27 cellular contexts compared by ENCODE assay signal in genomic region chr12:96246926-96247566, GRCh38. TPM values are rescaled to one million over a fixed set of nuclear protein-coding genes. Genes with fewer than 3 reads are reported as not detected.
A peak's percentile ranks its signal among the peaks of the same experiment; 100 is the strongest.
DNase-seq lines count a peak whose midpoint lies in the region; ATAC-seq and TF ChIP-seq lines count a peak whose summit lies in the region.
"Had no signal": no experiment of that assay in that cellular context is flagged by ENCODE, and none has a peak within 500 bp of the region (broad histone marks: within the 10 kb centered on the region; RNA-seq: fewer than 3 reads in every experiment).

No MANE protein-coding gene starts in this region.

- no peak overlapping the region for H3K27ac Mint-ChIP-seq in MCF 10A (ENCODE audit: low read depth, unreplicated experiment)
- H3K27ac Mint-ChIP-seq in endothelial cell (ENCODE audit: unreplicated experiment), result peak overlapping the region; percentile 33
- H3K27ac Mint-ChIP-seq in stimulated activated effector memory CD8-positive, alpha-beta T cell treated with anti-CD3 and anti-CD28 coated beads, Interleukin-12 subunit alpha, Interleukin-12 subunit beta, amount 100 ng/mL, for 72 hours, result peak overlapping the region; percentile 87
- H3K27ac Mint-ChIP-seq: progenitor cell of endocrine pancreas; stimulated activated memory B cell treated with anti-CD40 and anti-IgM and Interleukin-4, amounts not matched to agents 10 μg/mL and 1 μg/mL and 100 μg/mL, for 72 hours had no signal

- H3F3A ChIP-seq in PC-9 (ENCODE audit: insufficient read depth, low read depth), result no peaks in the 10 kb centered on the region

- H3K4me3 ChIP-seq in breast epithelium, result no peak overlapping the region
- no peak overlapping the region for H3K4me3 ChIP-seq in PC-9
- H3K4me3 ChIP-seq: esophagus muscularis mucosa had no signal

- no peak for ATAC-seq in stimulated activated effector memory CD8-positive, alpha-beta T cell treated with anti-CD3 and anti-CD28 coated beads, Interleukin-12 subunit alpha, Interleukin-12 subunit beta, amount 100 ng/mL, for 72 hours
- ATAC-seq in HG02981 (IDR thresholded peaks at IDR 0.05; ENCODE audit: unreplicated experiment) (no peak), HG03342 (IDR thresholded peaks at IDR 0.05; ENCODE audit: unreplicated experiment) (no peak)
- ATAC-seq: left colon, Right ventricle myocardium inferior, sciatic nerve had no signal

- no peaks in the 10 kb centered on the region for H3K9me2 ChIP-seq in PC-9 (ENCODE audit: insufficient read depth)

- no peaks in the 10 kb centered on the region for H3K4me1 ChIP-seq in breast epithelium
- H3K4me1 ChIP-seq in PC-9 (replicated peaks; ENCODE audit: insufficient read depth), result no peaks in the 10 kb centered on the region

- no peak for TF ChIP-seq CTCF in MCF 10A (IDR thresholded peaks at IDR 0.05; ENCODE audit: unreplicated experiment)
- TF ChIP-seq CTCF in breast epithelium (IDR thresholded peaks at IDR 0.05), result no peak
- no peak for TF ChIP-seq CTCF in PC-9 (conservative IDR thresholded peaks at IDR 0.05)
- TF ChIP-seq CTCF in endothelial cell (IDR thresholded peaks at IDR 0.05; ENCODE audit: unreplicated experiment), result no peak

- BruUV-seq in MCF 10A (replicated peaks; lab: Mats Ljungman, UMichigan), result TSS peak; percentile 29
- TSS peak; percentile 7 for BruUV-seq in PC-9 (replicated peaks; lab: Mats Ljungman, UMichigan)

- H3K9me3 ChIP-seq in breast epithelium (no peaks in the 10 kb centered on the region), PC-9 (ENCODE audit: insufficient read depth, low read depth) (no peaks in the 10 kb centered on the region)
- H3K9me3 ChIP-seq: esophagus muscularis mucosa had no signal

- H3K27me3 Mint-ChIP-seq in MCF 10A (ENCODE audit: insufficient read depth, unreplicated experiment) (no peaks in the 10 kb centered on the region), endothelial cell (ENCODE audit: unreplicated experiment) (peaks cover 37% of the 10 kb centered on the region)
- H3K27me3 Mint-ChIP-seq: progenitor cell of endocrine pancreas; stimulated activated memory B cell treated with anti-CD40 and anti-IgM and Interleukin-4, amounts not matched to agents 10 μg/mL and 1 μg/mL and 100 μg/mL, for 72 hours had no signal

- no peaks in the 10 kb centered on the region for H3K27me3 ChIP-seq in breast epithelium
- H3K27me3 ChIP-seq in PC-9 (ENCODE audit: insufficient read depth, low read depth), result no peaks in the 10 kb centered on the region
- H3K27me3 ChIP-seq: brain microvascular endothelial cell, esophagus muscularis mucosa had no signal

- peaks cover 65% of the 10 kb centered on the region for H3K79me2 ChIP-seq in PC-9 (ENCODE audit: low read depth)

- no peak overlapping the region for H2AFZ ChIP-seq in PC-9

- CTCF ChIA-PET in MCF 10A (lab: Yijun Ruan, JAX) (interaction anchor here (0.8 to 1.0 kb wide), 2 partner anchors 14 to 267 kb away, joined by 3 read pairs; no protein-coding TSS in a partner anchor), PC-9 (lab: Charles Lee) (no interaction called here)

- POLR2A ChIA-PET in MCF 10A (lab: Yijun Ruan, JAX), result interaction anchor here (0.8 kb wide), 1 partner anchor 9 kb away, joined by 4 read pairs; no protein-coding TSS in a partner anchor
- POLR2A ChIA-PET in PC-9 (lab: Charles Lee; ENCODE audit: unreplicated experiment), result no interaction called here

- no peak for TF ChIP-seq POLR2A in breast epithelium (IDR thresholded peaks at IDR 0.05)

- no peak overlapping the region for H3K4me3 Mint-ChIP-seq in MCF 10A (ENCODE audit: unreplicated experiment)
- H3K4me3 Mint-ChIP-seq in endothelial cell (ENCODE audit: unreplicated experiment), result peak overlapping the region; percentile 42
- no peak overlapping the region for H3K4me3 Mint-ChIP-seq in stimulated activated effector memory CD8-positive, alpha-beta T cell treated with anti-CD3 and anti-CD28 coated beads, Interleukin-12 subunit alpha, Interleukin-12 subunit beta, amount 100 ng/mL, for 72 hours
- H3K4me3 Mint-ChIP-seq: stimulated activated memory B cell treated with anti-CD40 and anti-IgM and Interleukin-4, amounts not matched to agents 10 μg/mL and 1 μg/mL and 100 μg/mL, for 72 hours had no signal

- intact Hi-C loops in MCF 10A (cut with micrococcal nuclease), result no loop called here
- intact Hi-C loops in breast epithelium (cut with DNase I; ENCODE audit: low total_unique reads), result loop anchor here (5.0 kb wide), 1 partner anchor 505 kb away; no protein-coding TSS in a partner anchor
- intact Hi-C loops in PC-9 (cut with micrococcal nuclease; ENCODE audit: unreplicated experiment), result no loop called here

- H3K4me2 ChIP-seq in PC-9, result no peak overlapping the region

- H3K4me1 Mint-ChIP-seq in MCF 10A (ENCODE audit: insufficient read depth, unreplicated experiment) (peaks cover 30% of the 10 kb centered on the region), endothelial cell (ENCODE audit: unreplicated experiment) (peaks cover 65% of the 10 kb centered on the region)
- H3K4me1 Mint-ChIP-seq in stimulated activated effector memory CD8-positive, alpha-beta T cell treated with anti-CD3 and anti-CD28 coated beads, Interleukin-12 subunit alpha, Interleukin-12 subunit beta, amount 100 ng/mL, for 72 hours, result peaks cover 62% of the 10 kb centered on the region

- peaks cover 48% of the 10 kb centered on the region for H4K20me1 ChIP-seq in PC-9 (ENCODE audit: insufficient read depth)

- H3K36me3 Mint-ChIP-seq in MCF 10A (ENCODE audit: insufficient read depth, unreplicated experiment), result peaks cover 71% of the 10 kb centered on the region
- peaks cover 69% of the 10 kb centered on the region for H3K36me3 Mint-ChIP-seq in endothelial cell (ENCODE audit: low read depth, unreplicated experiment)
- peaks cover 18% of the 10 kb centered on the region for H3K36me3 Mint-ChIP-seq in stimulated activated effector memory CD8-positive, alpha-beta T cell treated with anti-CD3 and anti-CD28 coated beads, Interleukin-12 subunit alpha, Interleukin-12 subunit beta, amount 100 ng/mL, for 72 hours

- no peak for DNase-seq in MCF 10A (ENCODE audit: unreplicated experiment)
- DNase-seq in breast epithelium (ENCODE audit: low spot score in 2 of 2), result no peak
- DNase-seq in PC-9, result no peak
- DNase-seq in endothelial cell (ENCODE audit: low spot score), result no peak
- no peak for DNase-seq in stimulated activated effector memory CD8-positive, alpha-beta T cell treated with anti-CD3 and anti-CD28 coated beads, Interleukin-12 subunit alpha, Interleukin-12 subunit beta, amount 100 ng/mL, for 72 hours (ENCODE audit: low spot score in 2 of 2)
- no peak for DNase-seq in DMS 273 treated with DMSO at 0.1 percent for 48 hours (lab: John Stamatoyannopoulos, UW)
- DNase-seq: activated CD4-positive, alpha-beta T cell treated with anti-CD3 and anti-CD28 coated beads, Interleukin-2, amount 50 U/mL, for 1 hour; activated gamma-delta T cell treated with Interleukin-2 at 50 U/mL for 16 hours; amniotic stem cell; brain microvascular endothelial cell; effector CD8-positive, alpha-beta T cell; foreskin melanocyte; KBM-7; left colon; MM.1S; NCI-H2029; NCI-H524 treated with DMSO at 0.1 percent for 48 hours; stimulated activated CD4-positive, alpha-beta T cell treated with anti-CD3 and anti-CD28 coated beads, Interleukin-12 subunit alpha, Interleukin-12 subunit beta, amount 100 ng/mL, for 4 hours; stimulated activated CD4-positive, alpha-beta T cell treated with anti-CD3 and anti-CD28 coated beads, Interleukin-4, amount 100 ng/mL, for 1 hour had no signal

- no peaks in the 10 kb centered on the region for H3K36me3 ChIP-seq in breast epithelium
- H3K36me3 ChIP-seq in PC-9 (ENCODE audit: low read depth), result peaks cover 35% of the 10 kb centered on the region

- H3K9me3 Mint-ChIP-seq in MCF 10A (ENCODE audit: unreplicated experiment), result no peaks in the 10 kb centered on the region
- no peaks in the 10 kb centered on the region for H3K9me3 Mint-ChIP-seq in endothelial cell (ENCODE audit: unreplicated experiment)
- H3K9me3 Mint-ChIP-seq in stimulated activated effector memory CD8-positive, alpha-beta T cell treated with anti-CD3 and anti-CD28 coated beads, Interleukin-12 subunit alpha, Interleukin-12 subunit beta, amount 100 ng/mL, for 72 hours, result no peaks in the 10 kb centered on the region
- H3K9me3 Mint-ChIP-seq: stimulated activated memory B cell treated with anti-CD40 and anti-IgM and Interleukin-4, amounts not matched to agents 10 μg/mL and 1 μg/mL and 100 μg/mL, for 72 hours had no signal

- no peak overlapping the region for H3K27ac ChIP-seq in breast epithelium
- no peak overlapping the region for H3K27ac ChIP-seq in PC-9
- H3K27ac ChIP-seq: brain microvascular endothelial cell, VCaP had no signal

RNA-seq across cellular contexts. Expression of gene ELK3, which starts 52.9 kb away (rescaled TPM):
- total RNA-seq in MCF 10A (2022), result 50.1 and 53.2 TPM in 2 replicates
- 10 to 100 TPM; 13.9 to 28.5 (median 16.5) TPM for total RNA-seq in breast epithelium
- 48.0 and 52.3 TPM in 2 replicates for total RNA-seq in PC-9 (2021)
- total RNA-seq in endothelial cell (ENCODE audit: unreplicated experiment), result 294 TPM
